ENCODE assay signal across 14 cellular contexts in the genomic region with DNA sequence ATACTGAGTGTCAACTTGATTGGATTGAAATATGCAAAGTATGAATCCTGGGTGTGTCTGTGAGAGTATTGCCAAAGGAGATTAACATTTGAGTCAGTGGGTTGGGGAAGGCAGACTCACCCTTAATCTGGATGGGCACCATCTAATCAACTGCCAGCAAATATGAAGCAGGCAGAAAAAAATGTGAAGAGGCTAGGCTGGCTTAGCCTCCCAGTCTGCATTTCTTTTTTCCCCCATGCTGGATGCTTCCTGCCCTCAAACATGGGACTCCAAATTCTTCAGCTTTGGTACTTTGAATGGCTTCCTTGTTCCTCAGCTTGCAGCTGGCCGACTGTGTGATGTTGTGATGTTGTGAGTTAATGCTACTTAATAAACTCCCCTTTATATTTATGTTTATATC.
A peak's percentile ranks its signal among the peaks of the same experiment; 100 is the strongest.
DNase-seq lines count a peak whose midpoint lies in the region; ATAC-seq and TF ChIP-seq lines count a peak whose summit lies in the region.
"Had no signal": no experiment of that assay in that cellular context is flagged by ENCODE, and none has a peak within 500 bp of the region (broad histone marks: within the 10 kb centered on the region; RNA-seq: fewer than 3 reads in every experiment).

No MANE protein-coding gene starts in this region.

- H2AFZ ChIP-seq in osteoblast (ENCODE audit: low read length): no peak overlapping the region

- H3K4me1 ChIP-seq in RWPE2 (ENCODE audit: insufficient read depth, poor library complexity, severe bottlenecking) (peaks cover 18% of the 10 kb centered on the region), osteoblast (ENCODE audit: insufficient read depth, low read length) (peaks cover 8% of the 10 kb centered on the region)
- H3K4me1 ChIP-seq: BLaER1 had no signal

- no peaks in the 10 kb centered on the region for H3K79me2 ChIP-seq in osteoblast (ENCODE audit: insufficient read depth, low read length)

- H4K20me1 ChIP-seq in osteoblast (ENCODE audit: insufficient read depth, low read length): no peaks in the 10 kb centered on the region
- H4K20me1 ChIP-seq: BLaER1 had no signal

- H3K36me3 ChIP-seq in RWPE2 (ENCODE audit: low read depth) (no peaks in the 10 kb centered on the region), osteoblast (ENCODE audit: insufficient read depth, low read length) (no peaks in the 10 kb centered on the region)
- H3K36me3 ChIP-seq: BLaER1 had no signal

- H3K4me3 ChIP-seq in RWPE2 (ENCODE audit: severe bottlenecking) (no peak overlapping the region), choroid plexus epithelial cell (ENCODE audit: low read depth, low read length) (no peak overlapping the region), osteoblast (ENCODE audit: insufficient read depth, low read length) (no peak overlapping the region)
- H3K4me3 ChIP-seq: BLaER1 had no signal

- H3K9me3 ChIP-seq in RWPE2 (ENCODE audit: severe bottlenecking): no peaks in the 10 kb centered on the region
- H3K9me3 ChIP-seq in osteoblast (ENCODE audit: low read depth, low read length): peaks cover 3% of the 10 kb centered on the region

- POLR2A ChIA-PET in GM10248 (lab: Yijun Ruan, JAX): no interaction called here

- no peak for TF ChIP-seq CTCF in RWPE2 (IDR thresholded peaks at IDR 0.05; ENCODE audit: poor library complexity, severe bottlenecking)
- no peak for TF ChIP-seq CTCF in choroid plexus epithelial cell (conservative IDR thresholded peaks at IDR 0.05; ENCODE audit: low read depth, low read length)
- TF ChIP-seq CTCF in osteoblast (IDR thresholded peaks at IDR 0.05; ENCODE audit: extremely low read depth, low read depth, low read length): no peak
- TF ChIP-seq CTCF in GM10248 (IDR thresholded peaks at IDR 0.05; ENCODE audit: control extremely low read depth, extremely low read depth, low read depth, missing control alignments): no peak

- CTCF ChIA-PET in GM10248 (lab: Yijun Ruan, JAX): no interaction called here

- DNase-seq in KBM-7 (peak; percentile 9), RWPE2 (ENCODE audit: low spot score) (no peak), choroid plexus epithelial cell (ENCODE audit: low read depth) (peak; percentile 13), osteoblast (ENCODE audit: insufficient read length, low spot score, missing footprints) (no peak), GM10248 (ENCODE audit: extremely low spot score) (no peak), nucleus accumbens (lab: John Stamatoyannopoulos, UW) (no peak)
- no peak for DNase-seq in stimulated activated naive CD4-positive, alpha-beta T cell (lab: John Stamatoyannopoulos, UW)
- DNase-seq: DMS 273 treated with DMSO at 0.1 percent for 48 hours, GOT3, NCI-H1436 treated with DMSO at 0.1 percent for 48 hours, NCI-H748 treated with DMSO at 0.1 percent for 48 hours had no signal

- H3K4me2 ChIP-seq in osteoblast (ENCODE audit: insufficient read depth, low read length): peak overlapping the region; percentile 36
- H3K4me2 ChIP-seq: BLaER1 had no signal

- no peaks in the 10 kb centered on the region for H3K27me3 ChIP-seq in RWPE2 (ENCODE audit: insufficient read depth, poor library complexity, severe bottlenecking)
- H3K27me3 ChIP-seq in osteoblast (ENCODE audit: insufficient read depth, low read length): no peaks in the 10 kb centered on the region
- H3K27me3 ChIP-seq: BLaER1 had no signal

- ATAC-seq in RWPE2 (ENCODE audit: low read depth): no peak; the same call in 2 of the 3 replicates
- ATAC-seq: HepG2, Panc1 had no signal

- in situ Hi-C loops in KBM-7 (cut with MboI; ENCODE audit: low pct_unique_long_range_greater_than_20kb, low sequenced_read_pairs): no loop called here

- H3K27ac ChIP-seq in RWPE2 (ENCODE audit: poor library complexity, severe bottlenecking) (peak overlapping the region; percentile 32), osteoblast (ENCODE audit: low read depth, low read length) (no peak overlapping the region)
- H3K27ac ChIP-seq: BLaER1 had no signal

Comparison
In these comparisons a context has a peak if more than half of its experiments do, and no peak if none do; other contexts are left out.
1. DNase-seq: peak in KBM-7 (single experiment) and choroid plexus epithelial cell (single experiment); none in RWPE2 (single experiment), osteoblast (single experiment), GM10248 (single experiment), nucleus accumbens (0 of 56) and stimulated activated naive CD4-positive, alpha-beta T cell (0 of 6).